ENCODE assay signal across 17 cellular contexts in genomic region chr22:17339095-17339693, GRCh38. TPM values are rescaled to one million over a fixed set of nuclear protein-coding genes. Genes with fewer than 3 reads are reported as not detected.
DNase-seq lines count a peak whose midpoint lies in the region; ATAC-seq, FAIRE-seq and TF ChIP-seq lines count a peak whose summit lies in the region.
"Had no signal": no experiment of that assay in that cellular context is flagged by ENCODE, and none has a peak within 500 bp of the region (broad histone marks: within the 10 kb centered on the region; RNA-seq: fewer than 3 reads in every experiment).

No MANE protein-coding gene starts in this region.

- no peaks in the 10 kb centered on the region for H3K36me3 ChIP-seq in H1 (ENCODE audit: control insufficient read depth in 2 of 4, insufficient read depth in 4 of 4, low read length in 3 of 4)
- H3K36me3 ChIP-seq in mesendoderm (ENCODE audit: control insufficient read depth, insufficient read depth, low read length) = no peaks in the 10 kb centered on the region

- ATAC-seq in HG02798 (IDR thresholded peaks at IDR 0.05; ENCODE audit: poor library complexity, unreplicated experiment) = no peak
- ATAC-seq: activated CD8-positive, alpha-beta T cell treated with anti-CD3 and anti-CD28 coated beads for 36 hours had no signal

- H2BK5ac ChIP-seq in H9 (ENCODE audit: insufficient read length, low read length) (no peak overlapping the region), H1 (ENCODE audit: low read depth, low read length) (no peak overlapping the region), mesendoderm (ENCODE audit: low read length) (no peak overlapping the region)

- no peak overlapping the region for H2BK12ac ChIP-seq in H9 (ENCODE audit: insufficient read length, low read depth, low read length)
- H2BK12ac ChIP-seq in H1 (ENCODE audit: low read depth, low read length) = 0 out of 2 replicates have a peak overlapping the region, but pooled peaks have one; percentile 12

- H3K4me3 ChIP-seq in H1 (ENCODE audit: extremely low read depth in 1 of 4, insufficient read depth in 2 of 4, low read depth in 3 of 4, low read length in 4 of 4) = no peak overlapping the region
- H3K4me3 ChIP-seq in mesendoderm (ENCODE audit: low read length) = no peak overlapping the region

- H3K9me3 Mint-ChIP-seq in H9 = no peaks in the 10 kb centered on the region
- H3K9me3 Mint-ChIP-seq in Calu3 (ENCODE audit: low read depth, unreplicated experiment) = no peaks in the 10 kb centered on the region
- H3K9me3 Mint-ChIP-seq: activated CD8-positive, alpha-beta T cell treated with anti-CD3 and anti-CD28 coated beads for 36 hours; activated naive CD4-positive, alpha-beta T cell treated with anti-CD3 and anti-CD28 coated beads, Interleukin-2, amount 50 U/mL, for 24 hours; activated T-cell treated with anti-CD3 and anti-CD28 coated beads, Interleukin-2, amount 50 U/mL, for 24 hours had no signal

- CTCF ChIA-PET in H1 (lab: Charles Lee; ENCODE audit: partially characterized antibody) (interaction anchor here (0.6 to 2.5 kb wide), 9 partner anchors 9 to 163 kb away, joined by 3 to 10 read pairs (median 4); no protein-coding TSS in a partner anchor), Calu3 (lab: Charles Lee) (interaction anchor here (0.6 to 1.5 kb wide), 3 partner anchors 10 to 126 kb away, joined by 3 to 8 read pairs (median 5); no protein-coding TSS in a partner anchor)

- H3K4ac ChIP-seq in H9 (ENCODE audit: low read depth, low read length) = no peak overlapping the region
- H3K4ac ChIP-seq in H1 (replicated peaks; ENCODE audit: insufficient read length, low read depth, low read length) = no peak overlapping the region
- no peak overlapping the region for H3K4ac ChIP-seq in mesendoderm (ENCODE audit: low read depth, low read length)

- peak overlapping the region; percentile 69 for H2AFZ ChIP-seq in H9 (ENCODE audit: low read length)
- H2AFZ ChIP-seq in H1 (ENCODE audit: low read length) = 0 out of 2 replicates have a peak overlapping the region, but pooled peaks have one; percentile 34

- TF ChIP-seq RAD21 in H1 (IDR thresholded peaks at IDR 0.05 in 1 of 2, conservative IDR thresholded peaks at IDR 0.05 in 1 of 2; ENCODE audit: low read depth in 2 of 2, low read length in 2 of 2) = no peak

- H3K27ac Mint-ChIP-seq in H9 (peak overlapping the region in 2 of 3 experiments; percentile 11 to 25; a peak in 1 of 7 replicates), Calu3 (ENCODE audit: unreplicated experiment) (no peak overlapping the region)
- H3K27ac Mint-ChIP-seq: activated CD8-positive, alpha-beta T cell treated with anti-CD3 and anti-CD28 coated beads for 36 hours; activated naive CD4-positive, alpha-beta T cell treated with anti-CD3 and anti-CD28 coated beads, Interleukin-2, amount 50 U/mL, for 24 hours; activated T-cell treated with anti-CD3 and anti-CD28 coated beads, Interleukin-2, amount 50 U/mL, for 24 hours; HFFc6 had no signal

- H3K36me3 Mint-ChIP-seq in H9 (ENCODE audit: insufficient read depth in 1 of 3, low read depth in 3 of 3) = no peaks in the 10 kb centered on the region
- H3K36me3 Mint-ChIP-seq in Calu3 (ENCODE audit: insufficient read depth, unreplicated experiment) = no peaks in the 10 kb centered on the region
- H3K36me3 Mint-ChIP-seq: activated naive CD4-positive, alpha-beta T cell treated with anti-CD3 and anti-CD28 coated beads, Interleukin-2, amount 50 U/mL, for 24 hours had no signal

- no peaks in the 10 kb centered on the region for H3K79me1 ChIP-seq in H9 (ENCODE audit: insufficient read depth, low read depth, low read length, poor library complexity, severe bottlenecking)
- H3K79me1 ChIP-seq in H1 (ENCODE audit: low read depth, low read length) = no peaks in the 10 kb centered on the region
- H3K79me1 ChIP-seq in mesendoderm (ENCODE audit: low read length) = no peaks in the 10 kb centered on the region

- no peak overlapping the region for H3K18ac ChIP-seq in H9 (ENCODE audit: insufficient read length, low read depth, low read length)
- H3K18ac ChIP-seq in H1 (ENCODE audit: extremely low read depth, low read length) = peak overlapping the region; percentile 9; the same call in 1 of the 2 replicates
- H3K18ac ChIP-seq in mesendoderm (ENCODE audit: low read length) = no peak overlapping the region

- no peak for TF ChIP-seq EP300 in H1 (IDR thresholded peaks at IDR 0.05; ENCODE audit: borderline replicate concordance in 1 of 2, low read depth in 2 of 2, low read length in 2 of 2)

- H3T11ph ChIP-seq in H9 (ENCODE audit: low read length) = no peak overlapping the region

- H4K8ac ChIP-seq in H9 (replicated peaks; ENCODE audit: insufficient read length, low read depth, low read length) = no peak overlapping the region
- no peak overlapping the region for H4K8ac ChIP-seq in H1 (ENCODE audit: extremely low read depth, insufficient read depth, low read length)
- no peak overlapping the region for H4K8ac ChIP-seq in mesendoderm (ENCODE audit: low read depth, low read length)

- H3K27ac ChIP-seq in H9 (ENCODE audit: insufficient read length, low read depth, low read length) (no peak overlapping the region), H1 (ENCODE audit: low read depth, low read length) (no peak overlapping the region), mesendoderm (ENCODE audit: low read depth, low read length) (no peak overlapping the region)
- H3K27ac ChIP-seq: VCaP had no signal

- H3K4me1 Mint-ChIP-seq in H9 (peaks cover 11 to 12% of the 10 kb centered on the region in 2 experiments), Calu3 (ENCODE audit: low read depth, unreplicated experiment) (no peaks in the 10 kb centered on the region)
- H3K4me1 Mint-ChIP-seq: activated naive CD4-positive, alpha-beta T cell treated with anti-CD3 and anti-CD28 coated beads, Interleukin-2, amount 50 U/mL, for 24 hours had no signal

- H3K27me3 Mint-ChIP-seq in H9 (ENCODE audit: low read depth) (no peaks in the 10 kb centered on the region), Calu3 (ENCODE audit: unreplicated experiment) (peaks cover 58% of the 10 kb centered on the region)
- H3K27me3 Mint-ChIP-seq: activated naive CD4-positive, alpha-beta T cell treated with anti-CD3 and anti-CD28 coated beads, Interleukin-2, amount 50 U/mL, for 24 hours; activated T-cell treated with anti-CD3 and anti-CD28 coated beads, Interleukin-2, amount 50 U/mL, for 24 hours had no signal

- intact Hi-C loops in Calu3 (cut with micrococcal nuclease; ENCODE audit: unreplicated experiment) = no loop called here

- no peak overlapping the region for H2BK20ac ChIP-seq in H9 (ENCODE audit: low read depth, low read length, poor library complexity, severe bottlenecking)
- peak overlapping the region; percentile 44; the same call in 1 of the 2 replicates for H2BK20ac ChIP-seq in H1 (ENCODE audit: low read length)

- H3K4me2 ChIP-seq in H9 (ENCODE audit: insufficient read depth, insufficient read length, low read length) (no peak overlapping the region), H1 (ENCODE audit: insufficient read depth in 1 of 2, low read depth in 2 of 2, low read length in 2 of 2) (no peak overlapping the region), mesendoderm (ENCODE audit: low read length) (no peak overlapping the region)

- H2BK15ac ChIP-seq in H9 (ENCODE audit: low read depth, low read length) (no peak overlapping the region), H1 (ENCODE audit: low read length) (no peak overlapping the region), mesendoderm (replicated peaks; ENCODE audit: low read depth) (no peak overlapping the region)

- DNase-seq in H9 = no peak
- DNase-seq in NOMO-1 (lab: John Stamatoyannopoulos, UW; ENCODE audit: unreplicated experiment in 2 of 2) = peak; percentile 71 to 79
- no peak for DNase-seq in H1 (ENCODE audit: low read depth in 1 of 2, low spot score in 2 of 2)
- DNase-seq in mesendoderm = peak; percentile 47
- DNase-seq in central memory CD4-positive, alpha-beta T cell = no peak
- DNase-seq in Calu3 = no peak
- DNase-seq: activated CD8-positive, alpha-beta T cell treated with anti-CD3 and anti-CD28 coated beads for 36 hours; activated T-cell treated with anti-CD3 and anti-CD28 coated beads, Interleukin-2, amount 50 U/mL, for 24 hours; cortex of kidney; foreskin fibroblast; HFFc6; NCI-H1436 treated with DMSO at 0.1 percent for 48 hours; NCI-H774; stimulated activated CD4-positive, alpha-beta T cell treated with anti-CD3 and anti-CD28 coated beads, Interleukin-2, amount 100 ng/mL, for 48 hours had no signal

- H3K9ac ChIP-seq in H9 (ENCODE audit: extremely low read depth, insufficient read length, low read length) (no peak overlapping the region), H1 (replicated peaks in 1 of 4; ENCODE audit: extremely low read depth in 1 of 4, low read depth in 3 of 4, low read length in 3 of 4) (peak overlapping the region in 1 of 4 experiments; percentile 9; a peak in 1 of 7 replicates), mesendoderm (ENCODE audit: low read length) (no peak overlapping the region)

- POLR2A ChIA-PET in H1 (lab: Charles Lee; ENCODE audit: partially characterized antibody) = interaction anchor here (1.0 to 1.1 kb wide), 2 partner anchors 96 to 120 kb away, joined by 3 read pairs; partner anchors contain the start of gene ADA2

- H4K91ac ChIP-seq in H9 (ENCODE audit: insufficient read length, low read depth, low read length) (no peak overlapping the region), H1 (replicated peaks; ENCODE audit: insufficient read length, low read length) (no peak overlapping the region)

- H2AK5ac ChIP-seq in H9 (ENCODE audit: insufficient read length, low read length) (no peak overlapping the region), H1 (ENCODE audit: low read depth, low read length) (no peak overlapping the region), mesendoderm (ENCODE audit: low read length) (no peak overlapping the region)

- TF ChIP-seq POLR2A in H1 (IDR thresholded peaks at IDR 0.05; ENCODE audit: control extremely low read depth in 1 of 2, low read depth in 2 of 2, low read length in 2 of 2) = no peak

- no TSS peak for BruUV-seq in Calu3 (replicated peaks; lab: Mats Ljungman, UMichigan)

- WGBS in H9 (ENCODE audit: extremely low coverage, insufficient read length, low lambda C conversion rate) = no CpG with 5 or more reads among the region's 8 CpGs
- 80% methylated on average over 8 of the region's 8 CpGs; no CpG with 5 or more reads in 1 of the 2 experiments for WGBS in H1 (ENCODE audit: extremely low coverage in 1 of 2, insufficient coverage in 1 of 2, insufficient read length in 1 of 2, insufficient replicate concordance in 2 of 2, low coverage in 1 of 2, low lambda C conversion rate in 2 of 2, missing lambda C conversion rate in 1 of 2), 2 experiments
- no CpG with 5 or more reads among the region's 8 CpGs for WGBS in mesendoderm (ENCODE audit: extremely low coverage, insufficient coverage, low lambda C conversion rate)

- H3K23me2 ChIP-seq in H9 (ENCODE audit: insufficient read length, low read depth, low read length, poor library complexity, severe bottlenecking) (no peaks in the 10 kb centered on the region), H1 (ENCODE audit: low read depth, low read length) (no peaks in the 10 kb centered on the region)

- H3K14ac ChIP-seq in H9 (ENCODE audit: insufficient read depth, low read length) (no peak overlapping the region), H1 (ENCODE audit: insufficient read length) (no peak overlapping the region)

- H4K20me1 ChIP-seq in H9 (ENCODE audit: control insufficient read depth, insufficient read depth, insufficient read length) = no peaks in the 10 kb centered on the region
- H4K20me1 ChIP-seq in H1 (replicated peaks in 1 of 2; ENCODE audit: control insufficient read depth in 1 of 2, insufficient read depth in 2 of 2, low read length in 2 of 2) = no peaks in the 10 kb centered on the region

- H3K27me3 ChIP-seq in H9 (ENCODE audit: insufficient read depth, low read length) = no peaks in the 10 kb centered on the region
- no peaks in the 10 kb centered on the region for H3K27me3 ChIP-seq in H1 (replicated peaks in 1 of 4; ENCODE audit: control insufficient read depth in 3 of 4, extremely low read depth in 1 of 4, insufficient read depth in 3 of 4, low read length in 3 of 4)
- H3K27me3 ChIP-seq in mesendoderm (ENCODE audit: insufficient read depth, low read length, poor library complexity) = no peaks in the 10 kb centered on the region

- no peaks in the 10 kb centered on the region for H3K79me2 ChIP-seq in H9 (ENCODE audit: insufficient read depth, low read length)
- no peaks in the 10 kb centered on the region for H3K79me2 ChIP-seq in H1 (ENCODE audit: control insufficient read depth in 1 of 2, insufficient read depth in 2 of 2, low read length in 2 of 2)
- no peaks in the 10 kb centered on the region for H3K79me2 ChIP-seq in mesendoderm (ENCODE audit: control insufficient read depth, insufficient read depth, low read length)

- no peaks in the 10 kb centered on the region for H3K9me3 ChIP-seq in H9 (ENCODE audit: control insufficient read depth, low read depth, low read length)
- H3K9me3 ChIP-seq in H1 (ENCODE audit: insufficient read depth in 2 of 2, low read depth in 1 of 2, low read length in 1 of 2) = no peaks in the 10 kb centered on the region

- H3K56ac ChIP-seq in H9 (ENCODE audit: insufficient read length, low read depth, low read length) (no peak overlapping the region), H1 (replicated peaks; ENCODE audit: insufficient read length, low read depth, low read length) (no peak overlapping the region), mesendoderm (ENCODE audit: low read length) (no peak overlapping the region)

- no peak for TF ChIP-seq CTCF in H9 (conservative IDR thresholded peaks at IDR 0.05)
- TF ChIP-seq CTCF in H1 (IDR thresholded peaks at IDR 0.05; ENCODE audit: control extremely low read depth in 1 of 3, insufficient read depth in 1 of 3, low read depth in 1 of 3, low read length in 3 of 3) = no peak
- TF ChIP-seq CTCF in Calu3 (IDR thresholded peaks at IDR 0.05; ENCODE audit: unreplicated experiment) = no peak

- no peak overlapping the region for H2BK120ac ChIP-seq in H9 (ENCODE audit: low read depth, low read length, poor library complexity, severe bottlenecking)
- no peak overlapping the region for H2BK120ac ChIP-seq in H1 (replicated peaks; ENCODE audit: low read depth, low read length)
- no peak overlapping the region for H2BK120ac ChIP-seq in mesendoderm (ENCODE audit: low read depth, low read length)

- no peaks in the 10 kb centered on the region for H3K4me1 ChIP-seq in H9 (ENCODE audit: insufficient read depth, low read length)
- H3K4me1 ChIP-seq in H1 (replicated peaks in 1 of 4; ENCODE audit: control insufficient read depth in 3 of 4, insufficient read depth in 4 of 4, low read length in 3 of 4) = peaks cover 0 to 5% (median 0%) of the 10 kb centered on the region in 4 experiments; a peak in 1 of 7 replicates
- H3K4me1 ChIP-seq in mesendoderm (ENCODE audit: control insufficient read depth, low read depth, low read length) = no peaks in the 10 kb centered on the region

- no peak for FAIRE-seq in H1 (lab: Jason Lieb, UNC)

- H4K5ac ChIP-seq in H9 (ENCODE audit: insufficient read length, low read depth, low read length) (no peak overlapping the region), H1 (ENCODE audit: insufficient read length, low read depth, low read length) (no peak overlapping the region), mesendoderm (ENCODE audit: low read length) (no peak overlapping the region)

- H3K4me3 Mint-ChIP-seq in H9 (no peak overlapping the region), Calu3 (ENCODE audit: low read depth, unreplicated experiment) (no peak overlapping the region)
- H3K4me3 Mint-ChIP-seq: activated CD8-positive, alpha-beta T cell treated with anti-CD3 and anti-CD28 coated beads for 36 hours; activated naive CD4-positive, alpha-beta T cell treated with anti-CD3 and anti-CD28 coated beads, Interleukin-2, amount 50 U/mL, for 24 hours; activated T-cell treated with anti-CD3 and anti-CD28 coated beads, Interleukin-2, amount 50 U/mL, for 24 hours; HFFc6 had no signal

- H3K23ac ChIP-seq in H9 (ENCODE audit: insufficient read length, low read depth, low read length) = no peak overlapping the region
- H3K23ac ChIP-seq in H1 (ENCODE audit: insufficient read length) = no peak overlapping the region
- H3K23ac ChIP-seq in mesendoderm (ENCODE audit: low read length) = no peak overlapping the region

RNA-seq across cellular contexts. Expression of gene CECR2, which starts 30.1 kb away (rescaled TPM):
- 145 and 154 TPM in 2 replicates for total RNA-seq in H9 (2021)
- total RNA-seq in H1 (2021; fragmentation: NEBNext Ultra II Directional; extraction: Animal tissue kit (Norgen Biotek cat#: 25700)) = 123 and 131 TPM in 2 replicates
- polyA plus RNA-seq in H1 (2011; rRNA removed) = 18.3 and 22.2 TPM in 2 replicates
- polyA plus RNA-seq in H1 (2011; cell fraction: cytosol; rRNA removed) = 17.7 TPM
- 41.9 TPM for polyA plus RNA-seq in H1 (2011; cell fraction: nucleus; rRNA removed)
- polyA plus RNA-seq in H1 (2012, experiment 1 of 2) = 35.3 to 44.8 TPM (median 42.0 TPM) in 4 replicates
- 5.8 TPM for polyA plus RNA-seq in H1 (2012, experiment 2 of 2)
- 33.3 TPM for polyA plus RNA-seq in H1 (2013, experiment 1 of 2)
- 30.9 TPM for polyA plus RNA-seq in H1 (2013, experiment 2 of 2)
- polyA minus RNA-seq in H1 (2011; rRNA and poly(A)+ RNA removed) = 55.8 and 66.8 TPM in 2 replicates
- polyA minus RNA-seq in H1 (2011; cell fraction: cytosol; rRNA and poly(A)+ RNA removed) = 60.4 TPM
- 55.3 TPM for polyA minus RNA-seq in H1 (2011; cell fraction: nucleus; rRNA and poly(A)+ RNA removed)
- polyA plus RNA-seq in mesendoderm (2013, experiment 1 of 2) = 27.4 TPM
- 28.3 TPM for polyA plus RNA-seq in mesendoderm (2013, experiment 2 of 2)
- 0.09 and 0.15 TPM in 2 replicates for total RNA-seq in Calu3 (2022)
- total RNA-seq: HFFc6 had no signal

Comparison
In these comparisons a context has a peak if more than half of its experiments do, and no peak if none do; other contexts are left out.
1. DNase-seq: peak in NOMO-1 (2 of 2) and mesendoderm (single experiment); none in H9 (single experiment), H1 (0 of 2), central memory CD4-positive, alpha-beta T cell (single experiment) and Calu3 (single experiment).
2. RNA of gene CECR2, which starts 30.1 kb away (total RNA-seq): 145 to 154 TPM in H9 and 123 to 131 TPM in H1; 0.09 to 0.15 TPM in Calu3; every median in the first group is over 100 times any median in the second.